In genomic region chr13:95264225-95264624, GRCh38 we compare ENCODE assay signal across 20 cellular contexts. TPM values are rescaled to one million over a fixed set of nuclear protein-coding genes. Genes with fewer than 3 reads are reported as not detected.
DNase-seq lines count a peak whose midpoint lies in the region; ATAC-seq, FAIRE-seq and TF ChIP-seq lines count a peak whose summit lies in the region.
"Had no signal": no experiment of that assay in that cellular context is flagged by ENCODE, and none has a peak within 500 bp of the region (broad histone marks: within the 10 kb centered on the region; RNA-seq: fewer than 3 reads in every experiment).

No MANE protein-coding gene starts in this region.

- H3K4me3 ChIP-seq in A549 (no peak overlapping the region), K562 (no peak overlapping the region), mucosa of descending colon (no peak overlapping the region), WERI-Rb-1 (ENCODE audit: low read depth, low read length) (no peak overlapping the region)
- H3K4me3 ChIP-seq: GM23338 had no signal

- H4K20me1 ChIP-seq in K562 (replicated peaks; ENCODE audit: control insufficient read depth, insufficient read depth, low read length) = no peaks in the 10 kb centered on the region

- no peaks in the 10 kb centered on the region for H3K4me1 Mint-ChIP-seq in activated T-helper 1 cell treated with anti-CD3 and anti-CD28 coated beads, Interleukin-12 subunit alpha, Interleukin-12 subunit beta, Interleukin-2, Interleukin-4 antibody, amounts not matched to agents 30 ng/mL and 10 ng/mL and 1 ng/mL, durations not matched to agents 14 hours and 24 hours and 36 hours (ENCODE audit: low read depth)

- H3K4me1 ChIP-seq in A549 = peaks cover 69% of the 10 kb centered on the region
- H3K4me1 ChIP-seq in K562 (replicated peaks in 1 of 2; ENCODE audit: control insufficient read depth in 2 of 2, insufficient read depth in 2 of 2, low read length in 2 of 2) = peaks cover 0 to 17% of the 10 kb centered on the region in 2 experiments; a peak in 3 of 5 replicates
- peaks cover 3% of the 10 kb centered on the region for H3K4me1 ChIP-seq in mucosa of descending colon (ENCODE audit: low read depth)

- H3K36me3 ChIP-seq in K562 (ENCODE audit: control insufficient read depth, insufficient read depth, low read length) = peaks cover 39% of the 10 kb centered on the region
- no peaks in the 10 kb centered on the region for H3K36me3 ChIP-seq in mucosa of descending colon (ENCODE audit: low read depth)
- H3K36me3 ChIP-seq in WERI-Rb-1 = peaks cover 7% of the 10 kb centered on the region; the same call in 1 of the 2 replicates

- DNase-seq in A549 (ENCODE audit: low read depth in 1 of 2, low spot score in 1 of 2) (no peak), GM19239 (ENCODE audit: insufficient read length, low spot score) (no peak), K562 (ENCODE audit: extremely low read depth in 1 of 4, low spot score in 3 of 4) (no peak), mucosa of descending colon (no peak), WERI-Rb-1 (no peak)
- DNase-seq in activated T-helper 1 cell treated with anti-CD3 and anti-CD28 coated beads, Interleukin-12 subunit alpha, Interleukin-12 subunit beta, Interleukin-2, Interleukin-4 antibody, amounts not matched to agents 30 ng/mL and 10 ng/mL and 1 ng/mL, durations not matched to agents 14 hours and 24 hours and 36 hours (ENCODE audit: low spot score) = no peak
- DNase-seq: AML-193; CD4-positive, alpha-beta memory T cell; DMS153; DMS79; GDM1; H7; HFFc6 had no signal

- no peak for FAIRE-seq in A549 (lab: Jason Lieb, UNC)
- peak; percentile 11 for FAIRE-seq in GM19239 (lab: Jason Lieb, UNC)
- FAIRE-seq in K562 (lab: Jason Lieb, UNC) = no peak
- FAIRE-seq: A204.1, GM12892, GM18507 had no signal

- peaks cover 3% of the 10 kb centered on the region for H3K9me1 ChIP-seq in K562 (ENCODE audit: control insufficient read depth, insufficient read depth, low read length)

- H3K79me2 ChIP-seq in K562 (ENCODE audit: control insufficient read depth, insufficient read depth, low read length) = peaks cover 81% of the 10 kb centered on the region

- H3K9me3 Mint-ChIP-seq in activated T-helper 1 cell treated with anti-CD3 and anti-CD28 coated beads, Interleukin-12 subunit alpha, Interleukin-12 subunit beta, Interleukin-2, Interleukin-4 antibody, amounts not matched to agents 30 ng/mL and 10 ng/mL and 1 ng/mL, durations not matched to agents 14 hours and 24 hours and 36 hours = peaks cover 7% of the 10 kb centered on the region

- BruUV-seq in K562 (replicated peaks; lab: Mats Ljungman, UMichigan) = no TSS peak

- intact Hi-C loops in K562 (cut with micrococcal nuclease) = no loop called here
- intact Hi-C loops in mucosa of descending colon (cut with DNase I, micrococcal nuclease) = no loop called here
- intact Hi-C loops in activated T-helper 1 cell treated with anti-CD3 and anti-CD28 coated beads, Interleukin-12 subunit alpha, Interleukin-12 subunit beta, Interleukin-2, Interleukin-4 antibody, amounts not matched to agents 30 ng/mL and 10 ng/mL and 1 ng/mL, durations not matched to agents 14 hours and 24 hours and 36 hours (cut with micrococcal nuclease) = no loop called here

- H3K27ac ChIP-seq in A549 (peak overlapping the region; percentile 49 to 84; a peak in 3 of 6 replicates), K562 (ENCODE audit: extremely low read depth, low read depth, low read length) (no peak overlapping the region), WERI-Rb-1 (no peak overlapping the region)
- H3K27ac ChIP-seq: C4-2B had no signal

- TF ChIP-seq CTCF in A549 (IDR thresholded peaks at IDR 0.05) (no peak), K562 (IDR thresholded peaks at IDR 0.05 in 2 of 3, conservative IDR thresholded peaks at IDR 0.05 in 1 of 3; ENCODE audit: insufficient read depth in 2 of 3, low read depth in 1 of 3, low read length in 3 of 3) (no peak), mucosa of descending colon (IDR thresholded peaks at IDR 0.05) (no peak), WERI-Rb-1 (IDR thresholded peaks at IDR 0.05; ENCODE audit: low read depth, low read length) (no peak)

- H3K27ac Mint-ChIP-seq in activated T-helper 1 cell treated with anti-CD3 and anti-CD28 coated beads, Interleukin-12 subunit alpha, Interleukin-12 subunit beta, Interleukin-2, Interleukin-4 antibody, amounts not matched to agents 30 ng/mL and 10 ng/mL and 1 ng/mL, durations not matched to agents 14 hours and 24 hours and 36 hours = no peak overlapping the region
- H3K27ac Mint-ChIP-seq: CD4-positive, alpha-beta memory T cell; GM23338; HFFc6 had no signal

- no peaks in the 10 kb centered on the region for H3K9me3 ChIP-seq in A549
- H3K9me3 ChIP-seq in K562 (replicated peaks; ENCODE audit: control insufficient read depth, insufficient read depth, low read depth, low read length) = no peaks in the 10 kb centered on the region; the same call in 1 of the 2 replicates
- H3K9me3 ChIP-seq in mucosa of descending colon = no peaks in the 10 kb centered on the region
- H3K9me3 ChIP-seq in WERI-Rb-1 (ENCODE audit: severe bottlenecking) = peaks cover 16% of the 10 kb centered on the region

- TF ChIP-seq POLR2A in A549 (IDR thresholded peaks at IDR 0.05; ENCODE audit: low read length) (no peak), K562 (conservative IDR thresholded peaks at IDR 0.05) (no peak)

- ATAC-seq in A549 = no peak
- no peak for ATAC-seq in K562
- ATAC-seq in mucosa of descending colon = peak; percentile 68
- no peak for ATAC-seq in HG02588 (IDR thresholded peaks at IDR 0.05; ENCODE audit: unreplicated experiment)
- ATAC-seq: GM23338, HCT116 had no signal

- POLR2A ChIA-PET in A549 (lab: Yijun Ruan, JAX) = no interaction called here
- POLR2A ChIA-PET in K562 (lab: Yijun Ruan, JAX) = no interaction called here

- CTCF ChIA-PET in A549 (lab: Yijun Ruan, JAX) (no interaction called here), K562 (lab: Yijun Ruan, JAX; ENCODE audit: low intra/inter-chr PET ratio) (no interaction called here)

- H3K36me3 Mint-ChIP-seq in activated T-helper 1 cell treated with anti-CD3 and anti-CD28 coated beads, Interleukin-12 subunit alpha, Interleukin-12 subunit beta, Interleukin-2, Interleukin-4 antibody, amounts not matched to agents 30 ng/mL and 10 ng/mL and 1 ng/mL, durations not matched to agents 14 hours and 24 hours and 36 hours (ENCODE audit: low read depth) = peaks cover 2% of the 10 kb centered on the region

- no peak overlapping the region for H2AFZ ChIP-seq in K562 (ENCODE audit: low read depth, low read length)
- H2AFZ ChIP-seq: GM23338 had no signal

- no peak for TF ChIP-seq EP300 in A549 (IDR thresholded peaks at IDR 0.05)
- no peak for TF ChIP-seq EP300 in K562 (IDR thresholded peaks at IDR 0.05; ENCODE audit: low read length)

- H3K4me2 ChIP-seq in A549 = no peak overlapping the region
- no peak overlapping the region for H3K4me2 ChIP-seq in K562 (ENCODE audit: insufficient read depth, low read length)
- H3K4me2 ChIP-seq: GM23338 had no signal

- 85% methylated on average over 3 of the region's 3 CpGs for whole genome bisulfite sequencing in A549 (ENCODE audit: missing lambda C conversion rate)
- 37% methylated on average over 3 of the region's 3 CpGs for WGBS in K562 (ENCODE audit: insufficient coverage, low coverage, missing lambda C conversion rate)

- no peaks in the 10 kb centered on the region for H3K27me3 ChIP-seq in K562 (ENCODE audit: control insufficient read depth in 2 of 2, insufficient read depth in 2 of 2, low read length in 2 of 2)
- H3K27me3 ChIP-seq in WERI-Rb-1 (ENCODE audit: insufficient read depth, low read depth, severe bottlenecking) = no peaks in the 10 kb centered on the region

- H3K27me3 Mint-ChIP-seq in activated T-helper 1 cell treated with anti-CD3 and anti-CD28 coated beads, Interleukin-12 subunit alpha, Interleukin-12 subunit beta, Interleukin-2, Interleukin-4 antibody, amounts not matched to agents 30 ng/mL and 10 ng/mL and 1 ng/mL, durations not matched to agents 14 hours and 24 hours and 36 hours (ENCODE audit: insufficient read depth) = no peaks in the 10 kb centered on the region
- H3K27me3 Mint-ChIP-seq: CD4-positive, alpha-beta memory T cell had no signal

- TF ChIP-seq RAD21 in A549 (conservative IDR thresholded peaks at IDR 0.05 in 1 of 2, IDR thresholded peaks at IDR 0.05 in 1 of 2) (no peak), K562 (CRISPR knock-in tag; conservative IDR thresholded peaks at IDR 0.05 in 1 of 2, IDR thresholded peaks at IDR 0.05 in 1 of 2) (no peak)

- H3K4me3 Mint-ChIP-seq in activated T-helper 1 cell treated with anti-CD3 and anti-CD28 coated beads, Interleukin-12 subunit alpha, Interleukin-12 subunit beta, Interleukin-2, Interleukin-4 antibody, amounts not matched to agents 30 ng/mL and 10 ng/mL and 1 ng/mL, durations not matched to agents 14 hours and 24 hours and 36 hours = no peak overlapping the region
- H3K4me3 Mint-ChIP-seq: CD4-positive, alpha-beta memory T cell; GM23338; HFFc6 had no signal

- in situ Hi-C loops in K562 (cut with MboI) = no loop called here

- no peak overlapping the region for H3K9ac ChIP-seq in K562 (ENCODE audit: insufficient read depth in 1 of 2, low read depth in 2 of 2, low read length in 2 of 2)

RNA-seq across cellular contexts. Expression of gene ABCC4, which starts 37.0 kb away (rescaled TPM):
- polyA plus RNA-seq in A549 (2011; rRNA removed) (46.4 and 56.2 TPM in 2 replicates), A549 (2017; fragmentation: RNase III; extraction: RNeasy Plus Mini Kit Qiagen cat#74134 plus additional on column Dnase treatment) (23.5 to 26.0 TPM (median 24.2 TPM) in 3 replicates), K562 (2011; rRNA removed) (34.4 and 46.1 TPM in 2 replicates), K562 (2014; fragmentation: Illumina TruSeq; extraction: Trizol) (24.3 and 26.9 TPM in 2 replicates), K562 (2014; fragmentation: Nextera tagmentation; extraction: Ambion mirVana) (10 to 100 TPM in 1 of 2 experiments, 1 to 10 TPM in 1; 9.4 to 10.5 TPM), K562 (2014; rRNA removed) (16.7 and 19.5 TPM in 2 replicates)
- polyA plus RNA-seq in A549 (2012; cell fraction: cytosol; rRNA removed) = 10.1 and 11.9 TPM in 2 replicates
- 12.6 and 16.8 TPM in 2 replicates for polyA plus RNA-seq in A549 (2012; cell fraction: nucleus; rRNA removed)
- 154 and 157 TPM in 2 replicates for polyA minus RNA-seq in A549 (2011; rRNA and poly(A)+ RNA removed)
- 171 and 231 TPM in 2 replicates for total RNA-seq in K562 (2011; cell fraction: chromatin; rRNA removed; ENCODE audit: low replicate concordance)
- total RNA-seq in K562 (2011; cell fraction: nucleolus; rRNA removed) = 78.9 and 97.5 TPM in 2 replicates
- total RNA-seq in K562 (2011; cell fraction: nucleoplasm; rRNA removed) = 124 and 134 TPM in 2 replicates
- total RNA-seq in K562 (2014; rRNA removed) (21.7 and 25.7 TPM in 2 replicates), K562 (2014; rRNA removed; fragmentation: Illumina TruSeq; extraction: Trizol) (37.2 and 42.3 TPM in 2 replicates), K562 (2015; rRNA removed; fragmentation: Illumina TruSeq; extraction: Trizol) (22.8 and 25.4 TPM in 2 replicates), K562 (2021) (35.8 and 37.3 TPM in 2 replicates), mucosa of descending colon (10 to 100 TPM; 19.3 to 35.1 (median 30.2) TPM)
- 14.7 and 26.7 TPM in 2 replicates for polyA plus RNA-seq in K562 (2011; cell fraction: cytosol; rRNA removed)
- polyA plus RNA-seq in K562 (2011; cell fraction: nucleus; rRNA removed) = 20.7 and 26.2 TPM in 2 replicates
- 16.4 and 18.6 TPM in 2 replicates for polyA plus RNA-seq in K562 (2012)
- polyA minus RNA-seq in K562 (2011; rRNA and poly(A)+ RNA removed) = 125 and 134 TPM in 2 replicates
- polyA minus RNA-seq in K562 (2011; cell fraction: cytosol; rRNA and poly(A)+ RNA removed) = 43.1 and 44.1 TPM in 2 replicates
- 48.1 and 77.4 TPM in 2 replicates for polyA minus RNA-seq in K562 (2011; cell fraction: nucleus; rRNA and poly(A)+ RNA removed)
- total RNA-seq in activated T-helper 1 cell treated with anti-CD3 and anti-CD28 coated beads, Interleukin-12 subunit alpha, Interleukin-12 subunit beta, Interleukin-2, Interleukin-4 antibody, amounts not matched to agents 30 ng/mL and 10 ng/mL and 1 ng/mL, durations not matched to agents 14 hours and 24 hours and 36 hours = 16.4 and 20.2 TPM in 2 replicates

Comparison
In these comparisons a context has a peak if more than half of its experiments do, and no peak if none do; other contexts are left out.
1. H3K27ac ChIP-seq: peak in A549 (2 of 2); none in K562 (single experiment) and WERI-Rb-1 (single experiment).
2. Of the 35 proteins assayed by ChIP-seq in both K562 and A549: peak only in K562: none; only in A549: none; in both: CEBPB; in neither: 34.